17 cellular contexts compared by ENCODE assay signal in the genomic region with DNA sequence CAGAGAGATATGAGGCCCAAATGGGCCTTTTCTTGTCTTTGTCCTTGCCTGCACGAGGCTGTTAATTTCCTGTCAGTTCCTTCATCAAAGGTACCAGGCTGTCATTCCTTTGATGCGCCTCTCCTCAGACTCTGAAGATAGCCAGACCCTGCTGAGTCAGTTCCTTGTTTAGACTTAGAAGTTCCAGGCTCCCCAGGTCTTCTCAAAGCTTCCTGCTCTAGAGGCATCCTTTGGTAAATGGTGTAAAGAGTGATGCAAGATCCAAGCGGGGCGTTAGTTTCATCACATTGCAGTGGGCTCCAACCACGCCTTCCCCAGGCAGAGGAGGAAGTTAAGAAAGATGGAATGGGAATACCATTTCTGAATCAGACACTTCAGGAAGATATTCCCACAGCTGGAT. TPM values are rescaled to one million over a fixed set of nuclear protein-coding genes. Genes with fewer than 3 reads are reported as not detected.
DNase-seq lines count a peak whose midpoint lies in the region; ATAC-seq and TF ChIP-seq lines count a peak whose summit lies in the region.
"Had no signal": no experiment of that assay in that cellular context is flagged by ENCODE, and none has a peak within 500 bp of the region (broad histone marks: within the 10 kb centered on the region; RNA-seq: fewer than 3 reads in every experiment).

No MANE protein-coding gene starts in this region.

- H3K27ac Mint-ChIP-seq in neural crest cell (ENCODE audit: unreplicated experiment) = no peak overlapping the region
- no peak overlapping the region for H3K27ac Mint-ChIP-seq in Calu3 (ENCODE audit: unreplicated experiment)
- H3K27ac Mint-ChIP-seq: stimulated activated naive B cell treated with anti-CD40 and anti-IgM and Interleukin-4, amounts not matched to agents 10 μg/mL and 1 μg/mL and 100 μg/mL, for 72 hours had no signal

- H3K4me1 Mint-ChIP-seq in neural crest cell = peaks cover 16% of the 10 kb centered on the region
- H3K4me1 Mint-ChIP-seq in Calu3 (ENCODE audit: low read depth, unreplicated experiment) = no peaks in the 10 kb centered on the region
- H3K4me1 Mint-ChIP-seq: central memory CD8-positive, alpha-beta T cell had no signal

- H3K4me3 Mint-ChIP-seq in neural crest cell (peak overlapping the region; percentile 38), Calu3 (ENCODE audit: low read depth, unreplicated experiment) (no peak overlapping the region)
- H3K4me3 Mint-ChIP-seq: central memory CD8-positive, alpha-beta T cell; stimulated activated naive B cell treated with anti-CD40 and anti-IgM and Interleukin-4, amounts not matched to agents 10 μg/mL and 1 μg/mL and 100 μg/mL, for 72 hours had no signal

- H3K4me3 ChIP-seq in esophagus muscularis mucosa = no peak overlapping the region
- H3K4me3 ChIP-seq: heart right ventricle, left ventricle myocardium inferior had no signal

- no peak for TF ChIP-seq CTCF in esophagus muscularis mucosa (IDR thresholded peaks at IDR 0.05)
- TF ChIP-seq CTCF in neural crest cell (conservative IDR thresholded peaks at IDR 0.05) = no peak
- no peak for TF ChIP-seq CTCF in Calu3 (IDR thresholded peaks at IDR 0.05; ENCODE audit: unreplicated experiment)

- CTCF ChIA-PET in Calu3 (lab: Charles Lee) = interaction anchor here (0.6 kb wide), 1 partner anchor 86 kb away, joined by 3 read pairs; no protein-coding TSS in a partner anchor

- no peak for TF ChIP-seq EP300 in esophagus muscularis mucosa (IDR thresholded peaks at IDR 0.05)

- ATAC-seq in HG02588 (IDR thresholded peaks at IDR 0.05; ENCODE audit: unreplicated experiment) = no peak
- ATAC-seq: heart right ventricle; stimulated activated naive B cell treated with anti-CD40 and anti-IgM and Interleukin-4, amounts not matched to agents 10 μg/mL and 1 μg/mL and 100 μg/mL, for 72 hours had no signal

- H3K9me3 Mint-ChIP-seq in neural crest cell = peaks cover 2% of the 10 kb centered on the region
- peaks cover 5% of the 10 kb centered on the region for H3K9me3 Mint-ChIP-seq in Calu3 (ENCODE audit: low read depth, unreplicated experiment)

- peak; percentile 4 for DNase-seq in Daoy (ENCODE audit: low read depth)
- DNase-seq in NOMO-1 treated with DMSO at 0.1 percent for 48 hours (lab: John Stamatoyannopoulos, UW; ENCODE audit: unreplicated experiment) = peak; percentile 64
- peak; percentile 70 for DNase-seq in esophagus muscularis mucosa (ENCODE audit: extremely low spot score)
- DNase-seq in neural crest cell (ENCODE audit: low read depth, low spot score) = no peak
- DNase-seq in OCI-M1 (lab: John Stamatoyannopoulos, UW) = no peak
- DNase-seq in Calu3 = no peak
- no peak for DNase-seq in iPS-NIHi11 (ENCODE audit: low spot score)
- DNase-seq: activated naive CD4-positive, alpha-beta T cell treated with anti-CD3 and anti-CD28 coated beads, Interleukin-2, amount 50 U/mL, for 16 hours; heart right ventricle; left ventricle myocardium inferior; NCI-H1436 treated with DMSO at 0.1 percent for 48 hours; NCI-H524 treated with DMSO at 0.1 percent for 48 hours; RPMI8226; stimulated activated naive B cell treated with anti-CD40 and anti-IgM and Interleukin-4, amounts not matched to agents 10 μg/mL and 1 μg/mL and 100 μg/mL, for 72 hours; T-helper 2 cell had no signal

- 72% methylated on average over 5 of the region's 5 CpGs for WGBS in esophagus muscularis mucosa

- intact Hi-C loops in esophagus muscularis mucosa (cut with DNase I) = no loop called here
- intact Hi-C loops in Calu3 (cut with micrococcal nuclease; ENCODE audit: unreplicated experiment) = no loop called here

- H3K27me3 ChIP-seq in esophagus muscularis mucosa = peaks cover 0 to 7% (median 0%) of the 10 kb centered on the region in 4 donors

- H3K36me3 ChIP-seq in esophagus muscularis mucosa = no peaks in the 10 kb centered on the region
- H3K36me3 ChIP-seq: heart right ventricle, left ventricle myocardium inferior had no signal

- H3K27me3 Mint-ChIP-seq in neural crest cell (ENCODE audit: low read depth) (peaks cover 54% of the 10 kb centered on the region), Calu3 (ENCODE audit: unreplicated experiment) (no peaks in the 10 kb centered on the region)

- H3K36me3 Mint-ChIP-seq in neural crest cell (ENCODE audit: low read depth) (no peaks in the 10 kb centered on the region), Calu3 (ENCODE audit: insufficient read depth, unreplicated experiment) (no peaks in the 10 kb centered on the region)
- H3K36me3 Mint-ChIP-seq: stimulated activated naive B cell treated with anti-CD40 and anti-IgM and Interleukin-4, amounts not matched to agents 10 μg/mL and 1 μg/mL and 100 μg/mL, for 72 hours had no signal

- peak overlapping the region in 3 of 4 donors; percentile 12 to 48 (median 18) for H3K27ac ChIP-seq in esophagus muscularis mucosa (replicated peaks in 1 of 4)
- H3K27ac ChIP-seq: heart right ventricle, left ventricle myocardium inferior had no signal

- no peak for TF ChIP-seq POLR2A in esophagus muscularis mucosa (IDR thresholded peaks at IDR 0.05; ENCODE audit: low read depth)

- peaks cover 6 to 32% (median 22%) of the 10 kb centered on the region in 4 donors for H3K4me1 ChIP-seq in esophagus muscularis mucosa

- no peaks in the 10 kb centered on the region for H3K9me3 ChIP-seq in esophagus muscularis mucosa
- H3K9me3 ChIP-seq: heart right ventricle, left ventricle myocardium inferior had no signal

- no TSS peak for BruUV-seq in Calu3 (replicated peaks; lab: Mats Ljungman, UMichigan)

RNA-seq across cellular contexts. Expression of a gene that starts 4.0 kb away (rescaled TPM):
- total RNA-seq in Daoy (2014; rRNA removed; shearing (Covaris generic)) = 46.9 and 74.5 TPM in 2 replicates
- total RNA-seq in esophagus muscularis mucosa = 10 to 100 TPM; 22.4 to 47.8 (median 35.6) TPM
- total RNA-seq in neural crest cell = 28.5 and 31.7 TPM in 2 replicates
- not detected in 2 replicates for total RNA-seq in Calu3 (2022)

Comparison
In these comparisons a context has a peak if more than half of its experiments do, and no peak if none do; other contexts are left out.
1. DNase-seq: peak in Daoy (single experiment), NOMO-1 treated with DMSO at 0.1 percent for 48 hours (single experiment) and esophagus muscularis mucosa (single experiment); none in neural crest cell (single experiment), OCI-M1 (single experiment), Calu3 (single experiment) and iPS-NIHi11 (single experiment).
2. RNA of a gene that starts 4.0 kb away (total RNA-seq): 46.9 to 74.5 TPM in Daoy, 22.4 to 47.8 TPM in esophagus muscularis mucosa and 28.5 to 31.7 TPM in neural crest cell; not detected in Calu3; every median in the first group is over 10 times any median in the second.